In the genomic region with DNA sequence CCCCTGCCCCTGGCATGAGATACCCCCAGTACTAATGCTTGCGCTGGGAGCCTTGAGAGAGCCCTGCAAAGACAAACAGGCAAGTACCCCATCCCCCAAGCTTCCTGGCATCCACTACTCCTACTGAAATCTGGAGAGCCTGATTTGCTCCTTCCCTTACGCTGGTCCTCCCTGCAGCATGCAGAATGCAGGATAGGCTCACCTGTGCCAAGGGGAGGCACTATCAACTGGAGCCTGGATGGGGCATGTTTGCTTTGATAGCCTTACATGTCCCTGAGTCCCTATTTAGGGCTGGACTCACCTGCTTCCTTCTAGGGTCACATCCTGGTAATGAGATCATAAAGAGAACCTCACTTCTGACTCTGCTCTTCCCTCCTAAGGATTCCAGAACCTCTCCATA, we compare ENCODE assay signal across 25 cellular contexts.
"Had no signal": no experiment of that assay in that cellular context is flagged by ENCODE, and none has a peak within 500 bp of the region (broad histone marks: within the 10 kb centered on the region; RNA-seq: fewer than 3 reads in every experiment).

No MANE protein-coding gene starts in this region.

- H3K4me3 ChIP-seq: left lung, lower lobe of right lung, psoas muscle, right lobe of liver, smooth muscle cell, tibial nerve, uterus had no signal

- H3K36me3 ChIP-seq: uterus had no signal

- H3K27me3 ChIP-seq: left lung, right lobe of liver, tibial nerve, uterus had no signal

- H3K27ac ChIP-seq: left lung, lower lobe of right lung, parathyroid adenoma, psoas muscle, right lobe of liver, tibial nerve, uterus had no signal

- H3K27ac Mint-ChIP-seq: immature natural killer cell; nephron; stimulated activated memory B cell treated with anti-CD40 and anti-IgM and Interleukin-4, amounts not matched to agents 10 μg/mL and 1 μg/mL and 100 μg/mL, for 72 hours; stimulated activated naive CD8-positive, alpha-beta T cell treated with anti-CD3 and anti-CD28 coated beads, Interleukin-15, amount 100 ng/mL, for 72 hours; type B pancreatic cell had no signal

- H3K9me3 ChIP-seq: left lung, lower lobe of right lung, psoas muscle, right lobe of liver, tibial nerve, uterus had no signal

- H3K9me3 Mint-ChIP-seq: immature natural killer cell; naive thymus-derived CD8-positive, alpha-beta T cell; nephron; neural crest cell; stimulated activated memory B cell treated with anti-CD40 and anti-IgM and Interleukin-4, amounts not matched to agents 10 μg/mL and 1 μg/mL and 100 μg/mL, for 72 hours; stimulated activated naive CD8-positive, alpha-beta T cell treated with anti-CD3 and anti-CD28 coated beads, Interleukin-15, amount 100 ng/mL, for 72 hours; type B pancreatic cell had no signal

- H3K4me1 ChIP-seq: left lung, parathyroid adenoma, psoas muscle, uterus had no signal

- DNase-seq: immature natural killer cell; left colon; left lung; lower lobe of right lung; mammary epithelial cell; mesenchymal stem cell; naive thymus-derived CD8-positive, alpha-beta T cell; nucleus accumbens; psoas muscle; right lobe of liver; stimulated activated CD4-positive, alpha-beta T cell treated with anti-CD3 and anti-CD28 coated beads, Interleukin-1b, Interleukin-23, amount 100 ng/mL, for 48 hours; stimulated activated CD4-positive, alpha-beta T cell treated with anti-CD3 and anti-CD28 coated beads, Interleukin-2, amount 100 ng/mL, for 48 hours; stimulated activated CD4-positive, alpha-beta T cell treated with anti-CD3 and anti-CD28 coated beads, Interleukin-4, amount 100 ng/mL, for 4 hours; stimulated activated CD8-positive, alpha-beta memory T cell treated with anti-CD3 and anti-CD28 coated beads, Interleukin-4, amount 100 ng/mL, for 48 hours; stimulated activated naive CD4-positive, alpha-beta T cell treated with Interleukin-2 at 50 U/mL for 16 hours; stimulated activated naive CD8-positive, alpha-beta T cell treated with anti-CD3 and anti-CD28 coated beads, Interleukin-15, amount 100 ng/mL, for 72 hours; substantia nigra; uterus had no signal

- ATAC-seq: left colon; left lung; lower lobe of right lung; naive thymus-derived CD8-positive, alpha-beta T cell; psoas muscle; right lobe of liver; stimulated activated memory B cell treated with anti-CD40 and anti-IgM and Interleukin-4, amounts not matched to agents 10 μg/mL and 1 μg/mL and 100 μg/mL, for 72 hours; stimulated activated naive CD8-positive, alpha-beta T cell treated with anti-CD3 and anti-CD28 coated beads, Interleukin-15, amount 100 ng/mL, for 72 hours had no signal

- H3K27me3 Mint-ChIP-seq: naive thymus-derived CD8-positive, alpha-beta T cell; stimulated activated memory B cell treated with anti-CD40 and anti-IgM and Interleukin-4, amounts not matched to agents 10 μg/mL and 1 μg/mL and 100 μg/mL, for 72 hours; stimulated activated naive CD8-positive, alpha-beta T cell treated with anti-CD3 and anti-CD28 coated beads, Interleukin-15, amount 100 ng/mL, for 72 hours; type B pancreatic cell had no signal

- H3K4me3 Mint-ChIP-seq: immature natural killer cell; naive thymus-derived CD8-positive, alpha-beta T cell; nephron; neural crest cell; stimulated activated memory B cell treated with anti-CD40 and anti-IgM and Interleukin-4, amounts not matched to agents 10 μg/mL and 1 μg/mL and 100 μg/mL, for 72 hours; stimulated activated naive CD8-positive, alpha-beta T cell treated with anti-CD3 and anti-CD28 coated beads, Interleukin-15, amount 100 ng/mL, for 72 hours; type B pancreatic cell had no signal

- H3K4me1 Mint-ChIP-seq: immature natural killer cell had no signal

- H3K36me3 Mint-ChIP-seq: type B pancreatic cell had no signal
